In genomic region chr6:119312441-119312840, GRCh38 we compare ENCODE assay signal across 19 cellular contexts. TPM values are rescaled to one million over a fixed set of nuclear protein-coding genes. Genes with fewer than 3 reads are reported as not detected.
A peak's percentile ranks its signal among the peaks of the same experiment; 100 is the strongest.
DNase-seq lines count a peak whose midpoint lies in the region; ATAC-seq and TF ChIP-seq lines count a peak whose summit lies in the region.
"Had no signal": no experiment of that assay in that cellular context is flagged by ENCODE, and none has a peak within 500 bp of the region (broad histone marks: within the 10 kb centered on the region; RNA-seq: fewer than 3 reads in every experiment).

No MANE protein-coding gene starts in this region.

- peak overlapping the region; percentile 98 for H3K27ac Mint-ChIP-seq in T-helper 2 cell treated with Interferon-gamma antibody and Interleukin-4, amounts not matched to agents 5 μg/mL and 100 μg/mL, for 36 hours
- H3K27ac Mint-ChIP-seq in activated T-helper 2 cell treated with anti-CD3 and anti-CD28 coated beads, Interferon-gamma antibody, Interleukin-2, Interleukin-4, amounts not matched to agents 10 μg/mL and 5 μg/mL and 100 μg/mL, durations not matched to agents 14 hours and 24 hours and 36 hours: peak overlapping the region; percentile 99
- H3K27ac Mint-ChIP-seq in natural killer cell: peak overlapping the region; percentile 95 to 98

- H3K4me3 Mint-ChIP-seq in T-helper 2 cell treated with Interferon-gamma antibody and Interleukin-4, amounts not matched to agents 5 μg/mL and 100 μg/mL, for 36 hours: peak overlapping the region; percentile 78
- H3K4me3 Mint-ChIP-seq in activated T-helper 2 cell treated with anti-CD3 and anti-CD28 coated beads, Interferon-gamma antibody, Interleukin-2, Interleukin-4, amounts not matched to agents 10 μg/mL and 5 μg/mL and 100 μg/mL, durations not matched to agents 14 hours and 24 hours and 36 hours (ENCODE audit: low read depth): peak overlapping the region; percentile 53
- peak overlapping the region; percentile 84 for H3K4me3 Mint-ChIP-seq in natural killer cell
- H3K4me3 Mint-ChIP-seq: brain had no signal

- H3K27me3 Mint-ChIP-seq in T-helper 2 cell treated with Interferon-gamma antibody and Interleukin-4, amounts not matched to agents 5 μg/mL and 100 μg/mL, for 36 hours (ENCODE audit: low read depth): no peaks in the 10 kb centered on the region
- H3K27me3 Mint-ChIP-seq in activated T-helper 2 cell treated with anti-CD3 and anti-CD28 coated beads, Interferon-gamma antibody, Interleukin-2, Interleukin-4, amounts not matched to agents 10 μg/mL and 5 μg/mL and 100 μg/mL, durations not matched to agents 14 hours and 24 hours and 36 hours (ENCODE audit: low read depth): no peaks in the 10 kb centered on the region
- no peaks in the 10 kb centered on the region for H3K27me3 Mint-ChIP-seq in natural killer cell (ENCODE audit: low read depth in 2 of 2)
- H3K27me3 Mint-ChIP-seq: naive B cell had no signal

- H3K9me3 Mint-ChIP-seq in T-helper 2 cell treated with Interferon-gamma antibody and Interleukin-4, amounts not matched to agents 5 μg/mL and 100 μg/mL, for 36 hours: no peaks in the 10 kb centered on the region
- H3K9me3 Mint-ChIP-seq in activated T-helper 2 cell treated with anti-CD3 and anti-CD28 coated beads, Interferon-gamma antibody, Interleukin-2, Interleukin-4, amounts not matched to agents 10 μg/mL and 5 μg/mL and 100 μg/mL, durations not matched to agents 14 hours and 24 hours and 36 hours: no peaks in the 10 kb centered on the region
- H3K9me3 Mint-ChIP-seq in natural killer cell: no peaks in the 10 kb centered on the region
- H3K9me3 Mint-ChIP-seq: brain, naive B cell had no signal

- peak overlapping the region; percentile 37; the same call in 1 of the 2 replicates for H3K4me3 ChIP-seq in GM08714 (ENCODE audit: low read length)
- H3K4me3 ChIP-seq: gastrocnemius medialis, stomach had no signal

- intact Hi-C loops in activated T-helper 2 cell treated with anti-CD3 and anti-CD28 coated beads, Interferon-gamma antibody, Interleukin-2, Interleukin-4, amounts not matched to agents 10 μg/mL and 5 μg/mL and 100 μg/mL, durations not matched to agents 14 hours and 24 hours and 36 hours (cut with micrococcal nuclease): loop anchor here (2.0 to 10.0 kb wide), 4 partner anchors 150 to 598 kb away; partner anchors contain the start of gene ASF1A
- intact Hi-C loops in natural killer cell (cut with micrococcal nuclease): loop anchor here (2.0 to 10.0 kb wide), 5 partner anchors 20 to 1698 kb away; no protein-coding TSS in a partner anchor

- ATAC-seq in natural killer cell (peak; percentile 9 to 32 (median 18)), HG02840 (IDR thresholded peaks at IDR 0.05; ENCODE audit: low FRiP score, unreplicated experiment) (no peak)
- ATAC-seq: gastrocnemius medialis had no signal

- H3K36me3 Mint-ChIP-seq in T-helper 2 cell treated with Interferon-gamma antibody and Interleukin-4, amounts not matched to agents 5 μg/mL and 100 μg/mL, for 36 hours (ENCODE audit: low read depth): peaks cover 17% of the 10 kb centered on the region
- H3K36me3 Mint-ChIP-seq in activated T-helper 2 cell treated with anti-CD3 and anti-CD28 coated beads, Interferon-gamma antibody, Interleukin-2, Interleukin-4, amounts not matched to agents 10 μg/mL and 5 μg/mL and 100 μg/mL, durations not matched to agents 14 hours and 24 hours and 36 hours (ENCODE audit: low read depth): peaks cover 40% of the 10 kb centered on the region
- no peaks in the 10 kb centered on the region for H3K36me3 Mint-ChIP-seq in natural killer cell
- H3K36me3 Mint-ChIP-seq: brain, naive B cell had no signal

- H3K4me1 Mint-ChIP-seq in T-helper 2 cell treated with Interferon-gamma antibody and Interleukin-4, amounts not matched to agents 5 μg/mL and 100 μg/mL, for 36 hours (ENCODE audit: low read depth): peaks cover 76% of the 10 kb centered on the region
- peaks cover 80% of the 10 kb centered on the region for H3K4me1 Mint-ChIP-seq in activated T-helper 2 cell treated with anti-CD3 and anti-CD28 coated beads, Interferon-gamma antibody, Interleukin-2, Interleukin-4, amounts not matched to agents 10 μg/mL and 5 μg/mL and 100 μg/mL, durations not matched to agents 14 hours and 24 hours and 36 hours (ENCODE audit: low read depth)
- peaks cover 65 to 74% of the 10 kb centered on the region in 2 donors for H3K4me1 Mint-ChIP-seq in natural killer cell

- no peak for TF ChIP-seq CTCF in natural killer cell (IDR thresholded peaks at IDR 0.05)

- no peak for DNase-seq in T-helper 2 cell treated with Interferon-gamma antibody and Interleukin-4, amounts not matched to agents 5 μg/mL and 100 μg/mL, for 36 hours (ENCODE audit: low spot score)
- no peak for DNase-seq in T-helper 2 cell
- DNase-seq in activated T-helper 2 cell treated with anti-CD3 and anti-CD28 coated beads, Interferon-gamma antibody, Interleukin-2, Interleukin-4, amounts not matched to agents 10 μg/mL and 5 μg/mL and 100 μg/mL, durations not matched to agents 14 hours and 24 hours and 36 hours (ENCODE audit: low spot score): no peak
- no peak for DNase-seq in natural killer cell
- DNase-seq in NCI-H345 (lab: John Stamatoyannopoulos, UW): no peak
- DNase-seq in retina: no peak
- DNase-seq: activated gamma-delta T cell treated with Interleukin-2 at 50 U/mL for 16 hours, dermis blood vessel endothelial cell, DMS79 treated with DMSO at 0.1 percent for 48 hours, gastrocnemius medialis, HCEC 1CT, naive B cell, NCI-H1417 treated with DMSO at 0.1 percent for 48 hours, NCI-H2171, NCI-H82, stomach had no signal

RNA-seq across cellular contexts. Expression of gene MAN1A1, which starts 37.1 kb away (rescaled TPM):
- 43.8 and 45.0 TPM in 2 replicates for total RNA-seq in activated T-helper 2 cell treated with anti-CD3 and anti-CD28 coated beads, Interferon-gamma antibody, Interleukin-2, Interleukin-4, amounts not matched to agents 10 μg/mL and 5 μg/mL and 100 μg/mL, durations not matched to agents 14 hours and 24 hours and 36 hours
- 10 to 100 TPM; 45.6 to 54.6 (median 53.6) TPM for total RNA-seq in natural killer cell
